In genomic region chr1:26016944-26017545, GRCh38 we compare ENCODE assay signal across 1 cellular context.
TF ChIP-seq lines count a peak whose summit lies in the region.

No MANE protein-coding gene starts in this region.

TF ChIP-seq in HepG2, 621 proteins besides CTCF, POLR2A, EP300 and RAD21:
- TF ChIP-seq ZNF280B (CRISPR knock-in tag; IDR thresholded peaks at IDR 0.05; ENCODE audit: borderline replicate concordance) (0 out of 2 replicates have a peak, but pooled peaks have one; percentile 41), RORA (CRISPR knock-in tag; IDR thresholded peaks at IDR 0.05) (no peak), GABPA (IDR thresholded peaks at IDR 0.05; ENCODE audit: low read depth, low read length) (peak; percentile 7; the same call in 1 of the 2 replicates), GABPA (CRISPR knock-in tag; IDR thresholded peaks at IDR 0.05; ENCODE audit: low read depth) (no peak), ZBTB1 (CRISPR knock-in tag; IDR thresholded peaks at IDR 0.05; ENCODE audit: borderline replicate concordance) (no peak), ZNF660 (CRISPR knock-in tag; IDR thresholded peaks at IDR 0.05; ENCODE audit: borderline replicate concordance, low read depth) (no peak)
- TF ChIP-seq, protein P1, sequence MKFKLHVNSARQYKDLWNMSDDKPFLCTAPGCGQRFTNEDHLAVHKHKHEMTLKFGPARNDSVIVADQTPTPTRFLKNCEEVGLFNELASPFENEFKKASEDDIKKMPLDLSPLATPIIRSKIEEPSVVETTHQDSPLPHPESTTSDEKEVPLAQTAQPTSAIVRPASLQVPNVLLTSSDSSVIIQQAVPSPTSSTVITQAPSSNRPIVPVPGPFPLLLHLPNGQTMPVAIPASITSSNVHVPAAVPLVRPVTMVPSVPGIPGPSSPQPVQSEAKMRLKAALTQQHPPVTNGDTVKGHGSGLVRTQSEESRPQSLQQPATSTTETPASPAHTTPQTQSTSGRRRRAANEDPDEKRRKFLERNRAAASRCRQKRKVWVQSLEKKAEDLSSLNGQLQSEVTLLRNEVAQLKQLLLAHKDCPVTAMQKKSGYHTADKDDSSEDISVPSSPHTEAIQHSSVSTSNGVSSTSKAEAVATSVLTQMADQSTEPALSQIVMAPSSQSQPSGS (CRISPR knock-in tag; IDR thresholded peaks at IDR 0.05) = no peak
- TF ChIP-seq, protein P2, sequence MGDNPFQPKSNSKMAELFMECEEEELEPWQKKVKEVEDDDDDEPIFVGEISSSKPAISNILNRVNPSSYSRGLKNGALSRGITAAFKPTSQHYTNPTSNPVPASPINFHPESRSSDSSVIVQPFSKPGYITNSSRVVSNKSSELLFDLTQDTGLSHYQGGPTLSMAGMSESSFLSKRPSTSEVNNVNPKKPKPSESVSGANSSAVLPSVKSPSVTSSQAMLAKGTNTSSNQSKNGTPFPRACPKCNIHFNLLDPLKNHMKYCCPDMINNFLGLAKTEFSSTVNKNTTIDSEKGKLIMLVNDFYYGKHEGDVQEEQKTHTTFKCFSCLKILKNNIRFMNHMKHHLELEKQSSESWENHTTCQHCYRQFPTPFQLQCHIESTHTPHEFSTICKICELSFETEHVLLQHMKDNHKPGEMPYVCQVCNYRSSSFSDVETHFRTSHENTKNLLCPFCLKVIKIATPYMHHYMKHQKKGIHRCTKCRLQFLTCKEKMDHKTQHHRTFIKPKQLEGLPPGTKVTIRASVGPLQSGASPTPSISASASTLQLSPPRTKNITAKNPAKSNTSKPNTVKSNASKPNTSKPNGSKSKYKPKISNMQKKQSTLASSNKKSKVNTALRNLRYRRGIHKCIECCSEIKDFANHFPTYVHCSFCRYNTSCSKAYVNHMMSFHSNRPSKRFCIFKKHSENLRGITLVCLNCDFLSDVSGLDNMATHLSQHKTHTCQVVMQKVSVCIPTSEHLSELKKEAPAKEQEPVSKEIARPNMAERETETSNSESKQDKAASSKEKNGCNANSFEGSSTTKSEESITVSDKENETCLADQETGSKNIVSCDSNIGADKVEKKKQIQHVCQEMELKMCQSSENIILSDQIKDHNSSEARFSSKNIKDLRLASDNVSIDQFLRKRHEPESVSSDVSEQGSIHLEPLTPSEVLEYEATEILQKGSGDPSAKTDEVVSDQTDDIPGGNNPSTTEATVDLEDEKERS (CRISPR knock-in tag; IDR thresholded peaks at IDR 0.05) = no peak
